In genomic region chr12:29879606-29880308, GRCh38 we compare ENCODE assay signal across 22 cellular contexts.
"Had no signal": no experiment of that assay in that cellular context is flagged by ENCODE, and none has a peak within 500 bp of the region (broad histone marks: within the 10 kb centered on the region; RNA-seq: fewer than 3 reads in every experiment).

No MANE protein-coding gene starts in this region.

- H3K27me3 ChIP-seq: SJSA1 had no signal

- H3K9me3 ChIP-seq: SJSA1 had no signal

- H3K36me3 ChIP-seq: SJSA1 had no signal

- DNase-seq: activated CD4-positive, alpha-beta memory T cell treated with anti-CD3 and anti-CD28 coated beads for 36 hours; activated CD4-positive, alpha-beta T cell treated with anti-CD3 and anti-CD28 coated beads, Interleukin-2, amount 10 ng/mL, durations not matched to agents 7 days and 5 days; activated CD4-positive, CD25-positive, alpha-beta regulatory T cell; activated CD8-positive, alpha-beta memory T cell treated with anti-CD3 and anti-CD28 coated beads for 24 hours; activated effector memory CD4-positive, alpha-beta T cell treated with anti-CD3 and anti-CD28 coated beads, Interleukin-2, amount 50 U/mL, for 16 hours; activated naive CD4-positive, alpha-beta T cell treated with Interleukin-2 at 50 U/mL for 16 hours; activated naive CD8-positive, alpha-beta T cell treated with anti-CD3 and anti-CD28 coated beads, Interleukin-2, amount 50 U/mL, for 24 hours; activated T-cell treated with anti-CD3 and anti-CD28 coated beads, Interleukin-2, amount 50 U/mL, for 4 hours; amniotic stem cell; KG1; NCI-H1092; NCI-H1417; NCI-H1930; NCI-H345; NCI-H510A; PC-3; SHP77 had no signal

- H3K36me3 Mint-ChIP-seq: activated CD4-positive, alpha-beta memory T cell treated with anti-CD3 and anti-CD28 coated beads for 36 hours; brain had no signal

- H3K4me1 Mint-ChIP-seq: activated CD4-positive, alpha-beta T cell treated with anti-CD3 and anti-CD28 coated beads, Interleukin-2, amount 10 ng/mL, durations not matched to agents 7 days and 5 days; activated naive CD8-positive, alpha-beta T cell treated with anti-CD3 and anti-CD28 coated beads, Interleukin-2, amount 50 U/mL, for 24 hours; central memory CD8-positive, alpha-beta T cell had no signal

- H3K4me3 Mint-ChIP-seq: activated CD4-positive, alpha-beta memory T cell treated with anti-CD3 and anti-CD28 coated beads for 36 hours; activated CD4-positive, alpha-beta T cell treated with anti-CD3 and anti-CD28 coated beads, Interleukin-2, amount 10 ng/mL, durations not matched to agents 7 days and 5 days; activated naive CD8-positive, alpha-beta T cell treated with anti-CD3 and anti-CD28 coated beads, Interleukin-2, amount 50 U/mL, for 24 hours; activated T-cell treated with anti-CD3 and anti-CD28 coated beads, Interleukin-2, amount 50 U/mL, for 4 hours; brain; central memory CD8-positive, alpha-beta T cell; T-helper 1 cell treated with Interleukin-12 subunit alpha and Interleukin-12 subunit beta and Interleukin-4 antibody, amounts not matched to agents 30 μg/mL and 1 μg/mL, for 36 hours had no signal

- H3K27me3 Mint-ChIP-seq: activated CD4-positive, alpha-beta memory T cell treated with anti-CD3 and anti-CD28 coated beads for 36 hours; activated CD4-positive, alpha-beta T cell treated with anti-CD3 and anti-CD28 coated beads, Interleukin-2, amount 10 ng/mL, durations not matched to agents 7 days and 5 days; activated naive CD8-positive, alpha-beta T cell treated with anti-CD3 and anti-CD28 coated beads, Interleukin-2, amount 50 U/mL, for 24 hours; central memory CD8-positive, alpha-beta T cell had no signal

- H3K27ac ChIP-seq: SJSA1 had no signal

- H3K4me3 ChIP-seq: SJSA1 had no signal

- H3K4me1 ChIP-seq: SJSA1 had no signal

- H3K27ac Mint-ChIP-seq: activated CD4-positive, alpha-beta memory T cell treated with anti-CD3 and anti-CD28 coated beads for 36 hours; activated CD4-positive, alpha-beta T cell treated with anti-CD3 and anti-CD28 coated beads, Interleukin-2, amount 10 ng/mL, durations not matched to agents 7 days and 5 days; activated naive CD4-positive, alpha-beta T cell treated with anti-CD3 and anti-CD28 coated beads, Interleukin-2, amount 50 U/mL, for 72 hours; activated naive CD8-positive, alpha-beta T cell treated with anti-CD3 and anti-CD28 coated beads, Interleukin-2, amount 50 U/mL, for 24 hours; brain; T-helper 1 cell treated with Interleukin-12 subunit alpha and Interleukin-12 subunit beta and Interleukin-4 antibody, amounts not matched to agents 30 μg/mL and 1 μg/mL, for 36 hours had no signal

- ATAC-seq: activated naive CD4-positive, alpha-beta T cell treated with anti-CD3 and anti-CD28 coated beads, Interleukin-2, amount 50 U/mL, for 72 hours; activated naive CD8-positive, alpha-beta T cell treated with anti-CD3 and anti-CD28 coated beads, Interleukin-2, amount 50 U/mL, for 24 hours; activated T-cell treated with anti-CD3 and anti-CD28 coated beads, Interleukin-2, amount 50 U/mL, for 4 hours; PC-3 had no signal
